1 cellular context compared by ENCODE assay signal in the genomic region with DNA sequence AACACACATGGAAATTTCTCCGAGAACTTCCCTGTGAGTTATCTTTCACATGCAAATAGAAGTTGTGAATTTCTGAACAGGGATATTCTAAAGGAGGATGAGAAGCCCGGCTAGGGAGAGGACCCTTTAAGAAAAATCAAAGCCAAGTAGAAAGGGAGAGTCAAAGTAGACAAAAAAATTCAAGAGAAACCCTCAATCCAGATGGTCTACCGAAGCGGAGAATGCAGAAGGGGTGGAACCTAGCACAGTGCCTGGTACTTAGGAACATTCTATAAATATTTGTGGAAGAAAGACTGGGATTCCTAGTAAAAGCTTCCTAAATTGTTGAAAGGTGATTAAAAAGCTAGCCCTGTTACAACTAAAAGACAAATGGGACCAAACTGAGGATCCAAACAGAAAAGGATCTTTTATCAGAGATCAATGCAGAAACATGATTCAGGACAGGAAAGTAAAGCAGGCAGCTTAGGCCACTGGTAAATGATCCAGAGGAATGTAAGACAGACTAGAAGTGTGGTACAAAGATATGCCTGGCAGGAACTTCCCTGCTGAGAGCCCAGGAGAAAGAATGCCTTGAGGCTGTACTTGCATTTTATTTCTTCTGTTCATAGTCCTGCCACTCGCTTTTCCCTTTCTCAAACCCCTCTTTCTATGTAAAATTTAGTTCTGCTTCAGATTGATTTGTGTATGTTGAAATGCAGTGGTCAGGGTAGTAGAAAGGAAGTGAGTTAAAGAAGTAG.
A peak's percentile ranks its signal among the peaks of the same experiment; 100 is the strongest.
TF ChIP-seq lines count a peak whose summit lies in the region.

No MANE protein-coding gene starts in this region.

TF ChIP-seq in SK-N-SH, 30 proteins besides CTCF, POLR2A, EP300 and RAD21:
- no peak for TF ChIP-seq FOSL2 (IDR thresholded peaks at IDR 0.05; ENCODE audit: borderline replicate concordance, low read depth)
- TF ChIP-seq MXI1 (IDR thresholded peaks at IDR 0.05; ENCODE audit: low read depth, low read length): no peak
- no peak for TF ChIP-seq GABPA (IDR thresholded peaks at IDR 0.05; ENCODE audit: low read depth)
- TF ChIP-seq POLR2AphosphoS5 (IDR thresholded peaks at IDR 0.05; ENCODE audit: low read depth, low read length): no peak
- peak; percentile 48 for TF ChIP-seq TCF12 (IDR thresholded peaks at IDR 0.05)
- no peak for TF ChIP-seq SMC3 (IDR thresholded peaks at IDR 0.05; ENCODE audit: low read depth, low read length)
- TF ChIP-seq, protein P1, sequence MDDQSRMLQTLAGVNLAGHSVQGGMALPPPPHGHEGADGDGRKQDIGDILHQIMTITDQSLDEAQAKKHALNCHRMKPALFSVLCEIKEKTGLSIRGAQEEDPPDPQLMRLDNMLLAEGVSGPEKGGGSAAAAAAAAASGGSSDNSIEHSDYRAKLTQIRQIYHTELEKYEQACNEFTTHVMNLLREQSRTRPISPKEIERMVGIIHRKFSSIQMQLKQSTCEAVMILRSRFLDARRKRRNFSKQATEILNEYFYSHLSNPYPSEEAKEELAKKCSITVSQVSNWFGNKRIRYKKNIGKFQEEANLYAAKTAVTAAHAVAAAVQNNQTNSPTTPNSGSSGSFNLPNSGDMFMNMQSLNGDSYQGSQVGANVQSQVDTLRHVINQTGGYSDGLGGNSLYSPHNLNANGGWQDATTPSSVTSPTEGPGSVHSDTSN (IDR thresholded peaks at IDR 0.05): 0 out of 2 replicates have a peak, but pooled peaks have one; percentile 25
- TF ChIP-seq, protein P2, sequence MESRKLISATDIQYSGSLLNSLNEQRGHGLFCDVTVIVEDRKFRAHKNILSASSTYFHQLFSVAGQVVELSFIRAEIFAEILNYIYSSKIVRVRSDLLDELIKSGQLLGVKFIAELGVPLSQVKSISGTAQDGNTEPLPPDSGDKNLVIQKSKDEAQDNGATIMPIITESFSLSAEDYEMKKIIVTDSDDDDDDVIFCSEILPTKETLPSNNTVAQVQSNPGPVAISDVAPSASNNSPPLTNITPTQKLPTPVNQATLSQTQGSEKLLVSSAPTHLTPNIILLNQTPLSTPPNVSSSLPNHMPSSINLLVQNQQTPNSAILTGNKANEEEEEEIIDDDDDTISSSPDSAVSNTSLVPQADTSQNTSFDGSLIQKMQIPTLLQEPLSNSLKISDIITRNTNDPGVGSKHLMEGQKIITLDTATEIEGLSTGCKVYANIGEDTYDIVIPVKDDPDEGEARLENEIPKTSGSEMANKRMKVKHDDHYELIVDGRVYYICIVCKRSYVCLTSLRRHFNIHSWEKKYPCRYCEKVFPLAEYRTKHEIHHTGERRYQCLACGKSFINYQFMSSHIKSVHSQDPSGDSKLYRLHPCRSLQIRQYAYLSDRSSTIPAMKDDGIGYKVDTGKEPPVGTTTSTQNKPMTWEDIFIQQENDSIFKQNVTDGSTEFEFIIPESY (IDR thresholded peaks at IDR 0.05; ENCODE audit: borderline replicate concordance, low read depth): no peak
TF ChIP-seq in SK-N-SH: peak in this region for 2.
